In genomic region chr12:110048242-110049027, GRCh38 we compare ENCODE assay signal across 8 cellular contexts. TPM values are rescaled to one million over a fixed set of nuclear protein-coding genes. Genes with fewer than 3 reads are reported as not detected.
DNase-seq lines count a peak whose midpoint lies in the region; ATAC-seq and TF ChIP-seq lines count a peak whose summit lies in the region.

Gene C12orf76 (minus strand): TSS chr12:110048522. CDS start chr12:110048495, 27 bp downstream.

- CTCF ChIA-PET in Calu3 (lab: Charles Lee): no interaction called here

- intact Hi-C loops in Calu3 (cut with micrococcal nuclease; ENCODE audit: unreplicated experiment): no loop called here

- peak within 1 kb of the TSS; percentile 85 for H3K4me2 ChIP-seq in OCI-LY1 (ENCODE audit: low read length)

- peak within 1 kb of the TSS; percentile 90 for H3K27ac Mint-ChIP-seq in Calu3 (ENCODE audit: unreplicated experiment)

- peak within 1 kb of the TSS; percentile 81 for H3K4me3 ChIP-seq in HUES64 (ENCODE audit: low read length)
- H3K4me3 ChIP-seq in OCI-LY1 (ENCODE audit: low read depth, low read length, poor library complexity, severe bottlenecking): peak within 1 kb of the TSS; percentile 93

- no peak for TF ChIP-seq CTCF in Calu3 (IDR thresholded peaks at IDR 0.05; ENCODE audit: unreplicated experiment)
- TF ChIP-seq CTCF in OCI-LY1 (IDR thresholded peaks at IDR 0.05; ENCODE audit: low read length): no peak

- no TSS peak for BruUV-seq in Calu3 (replicated peaks; lab: Mats Ljungman, UMichigan)

- ATAC-seq in GM21447 (IDR thresholded peaks at IDR 0.05; ENCODE audit: unreplicated experiment): peak; percentile 99

- H3K4me3 Mint-ChIP-seq in Calu3 (ENCODE audit: low read depth, unreplicated experiment): peak within 1 kb of the TSS; percentile 99

- no peaks in the 10 kb centered on the region for H3K79me2 ChIP-seq in OCI-LY1 (ENCODE audit: insufficient read depth, low read length)

- no peaks in the 10 kb centered on the region for H3K27me3 ChIP-seq in HUES64 (ENCODE audit: insufficient read depth, low read length)
- no peaks in the 10 kb centered on the region for H3K27me3 ChIP-seq in OCI-LY1 (ENCODE audit: insufficient read depth, low read length)

- H4K20me1 ChIP-seq in OCI-LY1 (ENCODE audit: insufficient read depth, low read length): no peaks in the 10 kb centered on the region

- no peaks in the 10 kb centered on the region for H3K27me3 Mint-ChIP-seq in Calu3 (ENCODE audit: unreplicated experiment)

- H3K36me3 Mint-ChIP-seq in Calu3 (ENCODE audit: insufficient read depth, unreplicated experiment): peaks cover 25% of the 10 kb centered on the region

- 3% methylated on average over 47 of the region's 47 CpGs for WGBS in HUES64

- no peaks in the 10 kb centered on the region for H3K9me2 ChIP-seq in OCI-LY1 (ENCODE audit: low read depth, low read length)

- H3F3A ChIP-seq in OCI-LY1 (ENCODE audit: insufficient read depth, low read length): no peaks in the 10 kb centered on the region

- H3K9me3 ChIP-seq in HUES64 (ENCODE audit: insufficient read depth, low read depth, low read length) (no peaks in the 10 kb centered on the region), OCI-LY1 (ENCODE audit: low read length) (no peaks in the 10 kb centered on the region)

- no peaks in the 10 kb centered on the region for H3K9me3 Mint-ChIP-seq in Calu3 (ENCODE audit: low read depth, unreplicated experiment)

- no peak within 1 kb of the TSS for H2AFZ ChIP-seq in OCI-LY1 (ENCODE audit: low read length)

- DNase-seq in Calu3 (peak; percentile 93), epidermal melanocyte (ENCODE audit: insufficient read length, low spot score) (peak; percentile 85), middle frontal gyrus (ENCODE audit: extremely low spot score, low spot score) (peak; percentile 96)
- DNase-seq in activated CD8-positive, alpha-beta memory T cell treated with anti-CD3 and anti-CD28 coated beads, Interleukin-2, amount 50 U/mL, for 4 hours: peak; percentile 90
- peak; percentile 82 to 86 for DNase-seq in stimulated activated CD8-positive, alpha-beta memory T cell treated with anti-CD3 and anti-CD28 coated beads, Interleukin-2, amount 100 ng/mL, for 48 hours (ENCODE audit: low read depth in 2 of 2)

- H3K36me3 ChIP-seq in HUES64 (ENCODE audit: insufficient read depth, low read length): 0 out of 2 replicates have a peak, but pooled peaks cover 3% of the 10 kb centered on the region
- H3K36me3 ChIP-seq in OCI-LY1 (ENCODE audit: insufficient read depth, low read length): no peaks in the 10 kb centered on the region

- peak within 1 kb of the TSS; percentile 2; the same call in 1 of the 2 replicates for H3K27ac ChIP-seq in HUES64 (ENCODE audit: low read depth, low read length)
- H3K27ac ChIP-seq in OCI-LY1 (ENCODE audit: low read depth, low read length, poor library complexity, severe bottlenecking): peak within 1 kb of the TSS; percentile 99

- H3K4me1 Mint-ChIP-seq in Calu3 (ENCODE audit: low read depth, unreplicated experiment): peaks cover 9% of the 10 kb centered on the region

- H3K4me1 ChIP-seq in HUES64 (ENCODE audit: insufficient read depth, low read length) (no peaks in the 10 kb centered on the region), OCI-LY1 (ENCODE audit: insufficient read depth, low read length, severe bottlenecking) (peaks cover 46% of the 10 kb centered on the region)

- H3K9ac ChIP-seq in HUES64 (ENCODE audit: low read depth, low read length): peak within 1 kb of the TSS; percentile 60
- peak within 1 kb of the TSS; percentile 81 for H3K9ac ChIP-seq in OCI-LY1 (ENCODE audit: low read length)

RNA-seq across cellular contexts. Expression of gene C12orf76, which starts in this region (rescaled TPM):
- total RNA-seq in Calu3 (2022): 14.2 and 14.7 TPM in 2 replicates
- 7.1 TPM for polyA plus RNA-seq in HUES64 (2013, experiment 1 of 2)
- 12.6 TPM for polyA plus RNA-seq in HUES64 (2013, experiment 2 of 2)

Comparison
In these comparisons a context has a peak if more than half of its experiments do, and no peak if none do; other contexts are left out.
1. Peak in every context shown above with its lines: DNase-seq, ATAC-seq, H3K4me3 ChIP-seq and H3K27ac ChIP-seq.